1 cellular context compared by ENCODE assay signal in genomic region chr7:75842836-75843446, GRCh38.
TF ChIP-seq lines count a peak whose summit lies in the region.

No MANE protein-coding gene starts in this region.

TF ChIP-seq in HepG2, 621 proteins besides CTCF, POLR2A, EP300 and RAD21 (continued from another document and continues in another):
- no peak for TF ChIP-seq MNT (IDR thresholded peaks at IDR 0.05)
- no peak for TF ChIP-seq ZUFSP (CRISPR knock-in tag; IDR thresholded peaks at IDR 0.05; ENCODE audit: borderline replicate concordance)
- TF ChIP-seq GATAD2A (CRISPR knock-in tag; IDR thresholded peaks at IDR 0.05): 0 out of 2 replicates have a peak, but pooled peaks have one; percentile 17
- TF ChIP-seq YEATS4 (CRISPR knock-in tag; IDR thresholded peaks at IDR 0.05; ENCODE audit: borderline replicate concordance): no peak
- peak; percentile 91 for TF ChIP-seq FOSL2 (CRISPR knock-in tag; IDR thresholded peaks at IDR 0.05)
- no peak for TF ChIP-seq ZNF713 (CRISPR knock-in tag; IDR thresholded peaks at IDR 0.05)
- TF ChIP-seq KAT8 (CRISPR knock-in tag; IDR thresholded peaks at IDR 0.05): no peak
- TF ChIP-seq BCL6 (CRISPR knock-in tag; IDR thresholded peaks at IDR 0.05): no peak
- TF ChIP-seq SRSF4 (IDR thresholded peaks at IDR 0.05; ENCODE audit: low read depth, low read length, poor library complexity, severe bottlenecking): no peak
- no peak for TF ChIP-seq GLI4 (CRISPR knock-in tag; IDR thresholded peaks at IDR 0.05; ENCODE audit: borderline replicate concordance)
- TF ChIP-seq NFE2L1 (CRISPR knock-in tag; IDR thresholded peaks at IDR 0.05; ENCODE audit: borderline replicate concordance): no peak
- TF ChIP-seq ETV5 (CRISPR knock-in tag; IDR thresholded peaks at IDR 0.05; ENCODE audit: borderline replicate concordance): peak; percentile 45; the same call in 1 of the 2 replicates
- peak; percentile 24; the same call in 1 of the 2 replicates for TF ChIP-seq CEBPG (CRISPR knock-in tag; IDR thresholded peaks at IDR 0.05)
- TF ChIP-seq ATF4 (CRISPR knock-in tag; IDR thresholded peaks at IDR 0.05): no peak
- no peak for TF ChIP-seq ARNTL (CRISPR knock-in tag; IDR thresholded peaks at IDR 0.05)
- peak; percentile 47; the same call in 1 of the 2 replicates for TF ChIP-seq FOXA3 (CRISPR knock-in tag; IDR thresholded peaks at IDR 0.05)
- 0 out of 2 replicates have a peak, but pooled peaks have one; percentile 66 for TF ChIP-seq ARID3A (IDR thresholded peaks at IDR 0.05; ENCODE audit: low read depth, low read length)
- no peak for TF ChIP-seq AKNA (CRISPR knock-in tag; IDR thresholded peaks at IDR 0.05; ENCODE audit: borderline replicate concordance)
- TF ChIP-seq ZNF737 (CRISPR knock-in tag; IDR thresholded peaks at IDR 0.05; ENCODE audit: borderline replicate concordance): no peak
- TF ChIP-seq PAXIP1 (CRISPR knock-in tag; conservative IDR thresholded peaks at IDR 0.05): peak; percentile 47
- no peak for TF ChIP-seq MZF1 (CRISPR knock-in tag; IDR thresholded peaks at IDR 0.05; ENCODE audit: borderline replicate concordance)
- peak; percentile 98 for TF ChIP-seq SNAPC4 (CRISPR knock-in tag; IDR thresholded peaks at IDR 0.05)
- TF ChIP-seq PRDM4 (CRISPR knock-in tag; IDR thresholded peaks at IDR 0.05; ENCODE audit: borderline replicate concordance): no peak
- TF ChIP-seq NFATC3 (CRISPR knock-in tag; IDR thresholded peaks at IDR 0.05): no peak
- no peak for TF ChIP-seq ZNF749 (CRISPR knock-in tag; IDR thresholded peaks at IDR 0.05; ENCODE audit: borderline replicate concordance)
- no peak for TF ChIP-seq ATF2 (CRISPR knock-in tag; IDR thresholded peaks at IDR 0.05)
- TF ChIP-seq ZNF841 (CRISPR knock-in tag; IDR thresholded peaks at IDR 0.05; ENCODE audit: borderline replicate concordance): no peak
- no peak for TF ChIP-seq SETDB1 (CRISPR knock-in tag; IDR thresholded peaks at IDR 0.05; ENCODE audit: borderline replicate concordance)
- no peak for TF ChIP-seq SOX13 (IDR thresholded peaks at IDR 0.05)
- TF ChIP-seq SOX13 (CRISPR knock-in tag; conservative IDR thresholded peaks at IDR 0.05 in 1 of 2, IDR thresholded peaks at IDR 0.05 in 1 of 2): peak in 1 of 2 experiments; percentile 39; a peak in 1 of 4 replicates
